ENCODE assay signal across 1 cellular context in the genomic region with DNA sequence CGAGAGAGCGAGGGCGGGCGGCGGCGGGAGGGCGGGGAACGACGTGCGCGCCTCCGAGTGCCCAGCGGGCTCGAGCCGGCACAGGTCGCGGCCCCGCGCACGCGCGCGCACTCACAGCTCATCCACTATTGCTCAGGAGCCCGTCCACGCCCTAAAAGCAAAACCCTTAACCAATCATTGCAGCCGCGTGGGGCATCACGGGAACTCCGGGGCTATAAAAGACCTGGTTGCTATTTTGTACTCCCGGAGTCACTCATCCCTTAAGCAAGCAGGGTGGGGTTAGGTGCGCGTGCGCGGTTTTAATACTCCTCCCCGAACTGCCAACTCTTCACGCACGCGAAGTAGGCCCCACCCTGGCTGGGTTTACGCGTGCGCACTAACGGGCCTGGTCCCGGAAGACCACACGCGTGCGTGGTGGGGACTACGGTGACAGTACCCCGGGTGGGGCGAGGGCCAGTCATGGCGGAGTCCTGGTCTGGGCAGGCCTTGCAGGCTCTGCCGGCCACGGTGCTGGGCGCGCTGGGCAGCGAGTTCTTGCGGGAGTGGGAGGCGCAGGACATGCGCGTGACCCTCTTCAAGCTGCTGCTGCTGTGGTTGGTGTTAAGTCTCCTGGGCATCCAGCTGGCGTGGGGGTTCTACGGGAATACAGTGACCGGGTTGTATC.
TF ChIP-seq lines count a peak whose summit lies in the region.

A gene (minus strand): TSS at position 9 of the 664 bp plus-strand sequence. CDS start 36,387 bp downstream, outside the sequence.
A gene with protein sequence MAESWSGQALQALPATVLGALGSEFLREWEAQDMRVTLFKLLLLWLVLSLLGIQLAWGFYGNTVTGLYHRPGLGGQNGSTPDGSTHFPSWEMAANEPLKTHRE (plus strand): TSS at position 456 of the 664 bp plus-strand sequence. CDS start 4 bp downstream, at position 460.

TF ChIP-seq in GM12878, 131 proteins besides CTCF, POLR2A, EP300 and RAD21 (continued from another document and continues in another):
- TF ChIP-seq, protein P1, sequence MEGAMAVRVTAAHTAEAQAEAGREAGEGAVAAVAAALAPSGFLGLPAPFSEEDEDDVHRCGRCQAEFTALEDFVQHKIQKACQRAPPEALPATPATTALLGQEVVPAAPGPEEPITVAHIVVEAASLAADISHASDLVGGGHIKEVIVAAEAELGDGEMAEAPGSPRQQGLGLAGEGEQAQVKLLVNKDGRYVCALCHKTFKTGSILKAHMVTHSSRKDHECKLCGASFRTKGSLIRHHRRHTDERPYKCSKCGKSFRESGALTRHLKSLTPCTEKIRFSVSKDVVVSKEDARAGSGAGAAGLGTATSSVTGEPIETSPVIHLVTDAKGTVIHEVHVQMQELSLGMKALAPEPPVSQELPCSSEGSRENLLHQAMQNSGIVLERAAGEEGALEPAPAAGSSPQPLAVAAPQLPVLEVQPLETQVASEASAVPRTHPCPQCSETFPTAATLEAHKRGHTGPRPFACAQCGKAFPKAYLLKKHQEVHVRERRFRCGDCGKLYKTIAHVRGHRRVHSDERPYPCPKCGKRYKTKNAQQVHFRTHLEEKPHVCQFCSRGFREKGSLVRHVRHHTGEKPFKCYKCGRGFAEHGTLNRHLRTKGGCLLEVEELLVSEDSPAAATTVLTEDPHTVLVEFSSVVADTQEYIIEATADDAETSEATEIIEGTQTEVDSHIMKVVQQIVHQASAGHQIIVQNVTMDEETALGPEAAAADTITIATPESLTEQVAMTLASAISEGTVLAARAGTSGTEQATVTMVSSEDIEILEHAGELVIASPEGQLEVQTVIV (IDR thresholded peaks at IDR 0.05; ENCODE audit: borderline replicate concordance, partially characterized antibody) = peak; percentile 49
- TF ChIP-seq, protein P2, sequence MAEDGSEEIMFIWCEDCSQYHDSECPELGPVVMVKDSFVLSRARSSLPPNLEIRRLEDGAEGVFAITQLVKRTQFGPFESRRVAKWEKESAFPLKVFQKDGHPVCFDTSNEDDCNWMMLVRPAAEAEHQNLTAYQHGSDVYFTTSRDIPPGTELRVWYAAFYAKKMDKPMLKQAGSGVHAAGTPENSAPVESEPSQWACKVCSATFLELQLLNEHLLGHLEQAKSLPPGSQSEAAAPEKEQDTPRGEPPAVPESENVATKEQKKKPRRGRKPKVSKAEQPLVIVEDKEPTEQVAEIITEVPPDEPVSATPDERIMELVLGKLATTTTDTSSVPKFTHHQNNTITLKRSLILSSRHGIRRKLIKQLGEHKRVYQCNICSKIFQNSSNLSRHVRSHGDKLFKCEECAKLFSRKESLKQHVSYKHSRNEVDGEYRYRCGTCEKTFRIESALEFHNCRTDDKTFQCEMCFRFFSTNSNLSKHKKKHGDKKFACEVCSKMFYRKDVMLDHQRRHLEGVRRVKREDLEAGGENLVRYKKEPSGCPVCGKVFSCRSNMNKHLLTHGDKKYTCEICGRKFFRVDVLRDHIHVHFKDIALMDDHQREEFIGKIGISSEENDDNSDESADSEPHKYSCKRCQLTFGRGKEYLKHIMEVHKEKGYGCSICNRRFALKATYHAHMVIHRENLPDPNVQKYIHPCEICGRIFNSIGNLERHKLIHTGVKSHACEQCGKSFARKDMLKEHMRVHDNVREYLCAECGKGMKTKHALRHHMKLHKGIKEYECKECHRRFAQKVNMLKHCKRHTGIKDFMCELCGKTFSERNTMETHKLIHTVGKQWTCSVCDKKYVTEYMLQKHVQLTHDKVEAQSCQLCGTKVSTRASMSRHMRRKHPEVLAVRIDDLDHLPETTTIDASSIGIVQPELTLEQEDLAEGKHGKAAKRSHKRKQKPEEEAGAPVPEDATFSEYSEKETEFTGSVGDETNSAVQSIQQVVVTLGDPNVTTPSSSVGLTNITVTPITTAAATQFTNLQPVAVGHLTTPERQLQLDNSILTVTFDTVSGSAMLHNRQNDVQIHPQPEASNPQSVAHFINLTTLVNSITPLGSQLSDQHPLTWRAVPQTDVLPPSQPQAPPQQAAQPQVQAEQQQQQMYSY (CRISPR knock-in tag; IDR thresholded peaks at IDR 0.05) = no peak
- TF ChIP-seq CREM (IDR thresholded peaks at IDR 0.05; ENCODE audit: low read depth) (peak; percentile 52; the same call in 1 of the 2 replicates), HDAC6 (IDR thresholded peaks at IDR 0.05; ENCODE audit: unreplicated experiment) (no peak), LARP7 (IDR thresholded peaks at IDR 0.05) (peak; percentile 88; the same call in 1 of the 2 replicates), PAX8 (IDR thresholded peaks at IDR 0.05) (no peak), PML (IDR thresholded peaks at IDR 0.05; ENCODE audit: low read length) (peak; percentile 97), YY1 (IDR thresholded peaks at IDR 0.05; ENCODE audit: low read depth, low read length) (peak; percentile 95), PAX5 (IDR thresholded peaks at IDR 0.05; ENCODE audit: borderline replicate concordance, low read depth, low read length) (peak; percentile 70), ETV6 (conservative IDR thresholded peaks at IDR 0.05 in 1 of 2, IDR thresholded peaks at IDR 0.05 in 1 of 2; ENCODE audit: borderline replicate concordance in 1 of 2, low read depth in 1 of 2) (no peak), KLF5 (IDR thresholded peaks at IDR 0.05; ENCODE audit: partially characterized antibody) (peak; percentile 59), RB1 (IDR thresholded peaks at IDR 0.05; ENCODE audit: borderline replicate concordance) (peak; percentile 52; the same call in 1 of the 2 replicates), SREBF2 (IDR thresholded peaks at IDR 0.05; ENCODE audit: low read length) (no peak), NR2F1 (conservative IDR thresholded peaks at IDR 0.05) (no peak), ZNF384 (IDR thresholded peaks at IDR 0.05; ENCODE audit: borderline replicate concordance, low read depth, low read length) (no peak), POU2F2 (IDR thresholded peaks at IDR 0.05; ENCODE audit: borderline replicate concordance, low read depth, low read length) (peak; percentile 79), MEF2A (IDR thresholded peaks at IDR 0.05; ENCODE audit: insufficient read depth, low read depth, low read length) (peak; percentile 87), ZNF274 (IDR thresholded peaks at IDR 0.05; ENCODE audit: insufficient read depth, insufficient read length) (no peak), CREB1 (IDR thresholded peaks at IDR 0.05; ENCODE audit: low read depth) (peak; percentile 62), BHLHE40 (IDR thresholded peaks at IDR 0.05; ENCODE audit: borderline replicate concordance in 1 of 2, low read depth in 2 of 2, low read length in 1 of 2) (peak; percentile 60 to 77; a peak in 2 of 4 replicates), EGR1 (IDR thresholded peaks at IDR 0.05; ENCODE audit: borderline replicate concordance in 1 of 2, low read depth in 2 of 2, low read length in 2 of 2) (no peak), TCF3 (IDR thresholded peaks at IDR 0.05; ENCODE audit: borderline replicate concordance, insufficient read depth, low read depth, low read length) (peak; percentile 9; the same call in 1 of the 2 replicates), SMC3 (IDR thresholded peaks at IDR 0.05; ENCODE audit: borderline replicate concordance, low read length) (no peak; the same call in 1 of the 2 replicates), RAD51 (IDR thresholded peaks at IDR 0.05) (peak; percentile 35; the same call in 1 of the 2 replicates), TAF1 (IDR thresholded peaks at IDR 0.05; ENCODE audit: borderline replicate concordance, low read depth, low read length) (peak; percentile 82), BCL11A (IDR thresholded peaks at IDR 0.05; ENCODE audit: low read depth, low read length) (no peak)
- TF ChIP-seq, protein P3, sequence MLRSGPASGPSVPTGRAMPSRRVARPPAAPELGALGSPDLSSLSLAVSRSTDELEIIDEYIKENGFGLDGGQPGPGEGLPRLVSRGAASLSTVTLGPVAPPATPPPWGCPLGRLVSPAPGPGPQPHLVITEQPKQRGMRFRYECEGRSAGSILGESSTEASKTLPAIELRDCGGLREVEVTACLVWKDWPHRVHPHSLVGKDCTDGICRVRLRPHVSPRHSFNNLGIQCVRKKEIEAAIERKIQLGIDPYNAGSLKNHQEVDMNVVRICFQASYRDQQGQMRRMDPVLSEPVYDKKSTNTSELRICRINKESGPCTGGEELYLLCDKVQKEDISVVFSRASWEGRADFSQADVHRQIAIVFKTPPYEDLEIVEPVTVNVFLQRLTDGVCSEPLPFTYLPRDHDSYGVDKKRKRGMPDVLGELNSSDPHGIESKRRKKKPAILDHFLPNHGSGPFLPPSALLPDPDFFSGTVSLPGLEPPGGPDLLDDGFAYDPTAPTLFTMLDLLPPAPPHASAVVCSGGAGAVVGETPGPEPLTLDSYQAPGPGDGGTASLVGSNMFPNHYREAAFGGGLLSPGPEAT (IDR thresholded peaks at IDR 0.05; ENCODE audit: low read depth) = peak; percentile 54; the same call in 1 of the 2 replicates
- TF ChIP-seq, protein P4, sequence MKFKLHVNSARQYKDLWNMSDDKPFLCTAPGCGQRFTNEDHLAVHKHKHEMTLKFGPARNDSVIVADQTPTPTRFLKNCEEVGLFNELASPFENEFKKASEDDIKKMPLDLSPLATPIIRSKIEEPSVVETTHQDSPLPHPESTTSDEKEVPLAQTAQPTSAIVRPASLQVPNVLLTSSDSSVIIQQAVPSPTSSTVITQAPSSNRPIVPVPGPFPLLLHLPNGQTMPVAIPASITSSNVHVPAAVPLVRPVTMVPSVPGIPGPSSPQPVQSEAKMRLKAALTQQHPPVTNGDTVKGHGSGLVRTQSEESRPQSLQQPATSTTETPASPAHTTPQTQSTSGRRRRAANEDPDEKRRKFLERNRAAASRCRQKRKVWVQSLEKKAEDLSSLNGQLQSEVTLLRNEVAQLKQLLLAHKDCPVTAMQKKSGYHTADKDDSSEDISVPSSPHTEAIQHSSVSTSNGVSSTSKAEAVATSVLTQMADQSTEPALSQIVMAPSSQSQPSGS (IDR thresholded peaks at IDR 0.05; ENCODE audit: low read length) = no peak
- TF ChIP-seq, protein P5, sequence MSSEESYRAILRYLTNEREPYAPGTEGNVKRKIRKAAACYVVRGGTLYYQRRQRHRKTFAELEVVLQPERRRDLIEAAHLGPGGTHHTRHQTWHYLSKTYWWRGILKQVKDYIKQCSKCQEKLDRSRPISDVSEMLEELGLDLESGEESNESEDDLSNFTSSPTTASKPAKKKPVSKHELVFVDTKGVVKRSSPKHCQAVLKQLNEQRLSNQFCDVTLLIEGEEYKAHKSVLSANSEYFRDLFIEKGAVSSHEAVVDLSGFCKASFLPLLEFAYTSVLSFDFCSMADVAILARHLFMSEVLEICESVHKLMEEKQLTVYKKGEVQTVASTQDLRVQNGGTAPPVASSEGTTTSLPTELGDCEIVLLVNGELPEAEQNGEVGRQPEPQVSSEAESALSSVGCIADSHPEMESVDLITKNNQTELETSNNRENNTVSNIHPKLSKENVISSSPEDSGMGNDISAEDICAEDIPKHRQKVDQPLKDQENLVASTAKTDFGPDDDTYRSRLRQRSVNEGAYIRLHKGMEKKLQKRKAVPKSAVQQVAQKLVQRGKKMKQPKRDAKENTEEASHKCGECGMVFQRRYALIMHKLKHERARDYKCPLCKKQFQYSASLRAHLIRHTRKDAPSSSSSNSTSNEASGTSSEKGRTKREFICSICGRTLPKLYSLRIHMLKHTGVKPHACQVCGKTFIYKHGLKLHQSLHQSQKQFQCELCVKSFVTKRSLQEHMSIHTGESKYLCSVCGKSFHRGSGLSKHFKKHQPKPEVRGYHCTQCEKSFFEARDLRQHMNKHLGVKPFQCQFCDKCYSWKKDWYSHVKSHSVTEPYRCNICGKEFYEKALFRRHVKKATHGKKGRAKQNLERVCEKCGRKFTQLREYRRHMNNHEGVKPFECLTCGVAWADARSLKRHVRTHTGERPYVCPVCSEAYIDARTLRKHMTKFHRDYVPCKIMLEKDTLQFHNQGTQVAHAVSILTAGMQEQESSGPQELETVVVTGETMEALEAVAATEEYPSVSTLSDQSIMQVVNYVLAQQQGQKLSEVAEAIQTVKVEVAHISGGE (CRISPR knock-in tag; IDR thresholded peaks at IDR 0.05) = no peak
- TF ChIP-seq, protein P6, sequence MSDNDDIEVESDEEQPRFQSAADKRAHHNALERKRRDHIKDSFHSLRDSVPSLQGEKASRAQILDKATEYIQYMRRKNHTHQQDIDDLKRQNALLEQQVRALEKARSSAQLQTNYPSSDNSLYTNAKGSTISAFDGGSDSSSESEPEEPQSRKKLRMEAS (IDR thresholded peaks at IDR 0.05; ENCODE audit: low read depth, low read length) = peak; percentile 79; the same call in 1 of the 2 replicates
- TF ChIP-seq, protein P7, sequence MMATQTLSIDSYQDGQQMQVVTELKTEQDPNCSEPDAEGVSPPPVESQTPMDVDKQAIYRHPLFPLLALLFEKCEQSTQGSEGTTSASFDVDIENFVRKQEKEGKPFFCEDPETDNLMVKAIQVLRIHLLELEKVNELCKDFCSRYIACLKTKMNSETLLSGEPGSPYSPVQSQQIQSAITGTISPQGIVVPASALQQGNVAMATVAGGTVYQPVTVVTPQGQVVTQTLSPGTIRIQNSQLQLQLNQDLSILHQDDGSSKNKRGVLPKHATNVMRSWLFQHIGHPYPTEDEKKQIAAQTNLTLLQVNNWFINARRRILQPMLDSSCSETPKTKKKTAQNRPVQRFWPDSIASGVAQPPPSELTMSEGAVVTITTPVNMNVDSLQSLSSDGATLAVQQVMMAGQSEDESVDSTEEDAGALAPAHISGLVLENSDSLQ (IDR thresholded peaks at IDR 0.05) = peak; percentile 94
- TF ChIP-seq, protein P8, sequence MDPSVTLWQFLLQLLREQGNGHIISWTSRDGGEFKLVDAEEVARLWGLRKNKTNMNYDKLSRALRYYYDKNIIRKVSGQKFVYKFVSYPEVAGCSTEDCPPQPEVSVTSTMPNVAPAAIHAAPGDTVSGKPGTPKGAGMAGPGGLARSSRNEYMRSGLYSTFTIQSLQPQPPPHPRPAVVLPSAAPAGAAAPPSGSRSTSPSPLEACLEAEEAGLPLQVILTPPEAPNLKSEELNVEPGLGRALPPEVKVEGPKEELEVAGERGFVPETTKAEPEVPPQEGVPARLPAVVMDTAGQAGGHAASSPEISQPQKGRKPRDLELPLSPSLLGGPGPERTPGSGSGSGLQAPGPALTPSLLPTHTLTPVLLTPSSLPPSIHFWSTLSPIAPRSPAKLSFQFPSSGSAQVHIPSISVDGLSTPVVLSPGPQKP (IDR thresholded peaks at IDR 0.05; ENCODE audit: low read depth, low read length) = 0 out of 2 replicates have a peak, but pooled peaks have one; percentile 19
